Comparison of ENCODE assay signal across 8 cellular contexts in genomic region chr1:154559496-154559950, GRCh38. TPM values are rescaled to one million over a fixed set of nuclear protein-coding genes. Genes with fewer than 3 reads are reported as not detected.
DNase-seq lines count a peak whose midpoint lies in the region; ATAC-seq and TF ChIP-seq lines count a peak whose summit lies in the region.

No MANE protein-coding gene starts in this region.

- H3K9me3 Mint-ChIP-seq in T-helper 1 cell treated with Interleukin-12 subunit alpha and Interleukin-12 subunit beta and Interleukin-4 antibody, amounts not matched to agents 30 μg/mL and 1 μg/mL, for 36 hours: no peaks in the 10 kb centered on the region

- WGBS in prostate gland: 4% methylated on average over 11 of the region's 11 CpGs
- 6% methylated on average over 11 of the region's 11 CpGs for WGBS in urinary bladder

- H3K27me3 Mint-ChIP-seq in T-helper 1 cell treated with Interleukin-12 subunit alpha and Interleukin-12 subunit beta and Interleukin-4 antibody, amounts not matched to agents 30 μg/mL and 1 μg/mL, for 36 hours (ENCODE audit: low read depth): peaks cover 4% of the 10 kb centered on the region

- H3K4me1 ChIP-seq in right atrium auricular region: peaks cover 0 to 31% of the 10 kb centered on the region in 2 donors
- peaks cover 6% of the 10 kb centered on the region for H3K4me1 ChIP-seq in prostate gland (replicated peaks)
- no peaks in the 10 kb centered on the region for H3K4me1 ChIP-seq in urinary bladder (ENCODE audit: insufficient read depth)

- TF ChIP-seq CTCF in right atrium auricular region (IDR thresholded peaks at IDR 0.05) (peak; percentile 73 to 94), prostate gland (IDR thresholded peaks at IDR 0.05) (peak; percentile 84 to 97 (median 94))

- peaks cover 12% of the 10 kb centered on the region for H3K36me3 ChIP-seq in right atrium auricular region
- H3K36me3 ChIP-seq in prostate gland: peaks cover 8 to 9% of the 10 kb centered on the region in 2 donors
- H3K36me3 ChIP-seq in urinary bladder (ENCODE audit: insufficient read depth): peaks cover 3% of the 10 kb centered on the region

- DNase-seq in GDM1 (lab: John Stamatoyannopoulos, UW) (peak; percentile 81), NCI-H146 (lab: John Stamatoyannopoulos, UW) (peak; percentile 93), right atrium auricular region (ENCODE audit: low spot score) (peak; percentile 95), prostate gland (ENCODE audit: low spot score) (peak; percentile 88)

- peaks cover 18% of the 10 kb centered on the region for H3K36me3 Mint-ChIP-seq in T-helper 1 cell treated with Interleukin-12 subunit alpha and Interleukin-12 subunit beta and Interleukin-4 antibody, amounts not matched to agents 30 μg/mL and 1 μg/mL, for 36 hours (ENCODE audit: low read depth)

- H3K27me3 ChIP-seq in right atrium auricular region (no peaks in the 10 kb centered on the region), prostate gland (replicated peaks; ENCODE audit: insufficient read depth) (no peaks in the 10 kb centered on the region)

- peak overlapping the region; percentile 93 to 95 for H3K4me3 ChIP-seq in right atrium auricular region
- H3K4me3 ChIP-seq in prostate gland: peak overlapping the region; percentile 85 to 88
- peak overlapping the region; percentile 30 for H3K4me3 ChIP-seq in urinary bladder (ENCODE audit: low read depth, low read length)

- intact Hi-C loops in prostate gland (cut with DNase I): loop anchor here (2.0 to 10.0 kb wide), 4 partner anchors 155 to 505 kb away; partner anchors contain the start of genes EFNA4 and IL6R

- no peaks in the 10 kb centered on the region for H3K9me3 ChIP-seq in right atrium auricular region
- no peaks in the 10 kb centered on the region for H3K9me3 ChIP-seq in prostate gland

- H3K27ac Mint-ChIP-seq in T-helper 1 cell treated with Interleukin-12 subunit alpha and Interleukin-12 subunit beta and Interleukin-4 antibody, amounts not matched to agents 30 μg/mL and 1 μg/mL, for 36 hours: peak overlapping the region; percentile 93

- peak; percentile 30 for ATAC-seq in HG02678 (IDR thresholded peaks at IDR 0.05; ENCODE audit: unreplicated experiment)

- H3K27ac ChIP-seq in angular gyrus (ENCODE audit: low read depth, low read length) (peak overlapping the region; percentile 89), right atrium auricular region (peak overlapping the region; percentile 94 to 97), prostate gland (peak overlapping the region; percentile 82 to 89), urinary bladder (ENCODE audit: low read depth) (peak overlapping the region; percentile 79)

- no peak for TF ChIP-seq POLR2A in prostate gland (IDR thresholded peaks at IDR 0.05)

- H3K4me3 Mint-ChIP-seq in T-helper 1 cell treated with Interleukin-12 subunit alpha and Interleukin-12 subunit beta and Interleukin-4 antibody, amounts not matched to agents 30 μg/mL and 1 μg/mL, for 36 hours: peak overlapping the region; percentile 92

- H3K4me1 Mint-ChIP-seq in T-helper 1 cell treated with Interleukin-12 subunit alpha and Interleukin-12 subunit beta and Interleukin-4 antibody, amounts not matched to agents 30 μg/mL and 1 μg/mL, for 36 hours (ENCODE audit: low read depth): peaks cover 34% of the 10 kb centered on the region

RNA-seq across cellular contexts. Expression of gene UBE2Q1, which starts 1.1 kb away (rescaled TPM):
- total RNA-seq in right atrium auricular region: 10 to 100 TPM; 18.5 to 26.3 TPM
- total RNA-seq in prostate gland: 10 to 100 TPM; 24.7 to 43.7 TPM
- 12.7 TPM for total RNA-seq in urinary bladder
- 39.1 TPM for polyA plus RNA-seq in urinary bladder

RNA-seq across cellular contexts. Expression of gene CHRNB2, which starts 8.1 kb away (rescaled TPM):
- under 1 TPM in 1 of 2 donors, not detected in 1; 0.24 TPM for total RNA-seq in right atrium auricular region
- under 1 TPM; 0.05 to 0.74 TPM for total RNA-seq in prostate gland
- total RNA-seq in urinary bladder: 0.21 TPM
- 0.33 TPM for polyA plus RNA-seq in urinary bladder

RNA-seq across cellular contexts. Expression of gene ADAR, which starts 48.5 kb away (rescaled TPM):
- 10 to 100 TPM; 39.3 to 51.9 TPM for total RNA-seq in right atrium auricular region
- 100 to 1,000 TPM in 1 of 2 donors, 10 to 100 TPM in 1; 98.1 to 181 TPM for total RNA-seq in prostate gland
- 72.1 TPM for total RNA-seq in urinary bladder
- polyA plus RNA-seq in urinary bladder: 59.1 TPM

RNA-seq across cellular contexts. Expression of gene SHE, which starts 57.3 kb away (rescaled TPM):
- total RNA-seq in right atrium auricular region (10 to 100 TPM; 10.8 to 19.9 TPM), prostate gland (10 to 100 TPM in 1 of 2 donors, 1 to 10 TPM in 1; 5.4 to 29.9 TPM), urinary bladder (17.7 TPM)
- 15.3 TPM for polyA plus RNA-seq in urinary bladder

RNA-seq across cellular contexts. Expression of gene TDRD10, which starts 57.5 kb away (rescaled TPM):
- total RNA-seq in right atrium auricular region (1 to 10 TPM in 1 of 2 donors, under 1 TPM in 1; 0.85 to 1.8 TPM), prostate gland (10 to 100 TPM in 1 of 2 donors, under 1 TPM in 1; 0.46 to 11.4 TPM), urinary bladder (1.4 TPM)
- 4.1 TPM for polyA plus RNA-seq in urinary bladder

Comparison
In these comparisons a context has a peak if more than half of its experiments do, and no peak if none do; other contexts are left out.
1. Peak in every context shown above with its lines: DNase-seq, ATAC-seq, H3K4me3 ChIP-seq and H3K27ac ChIP-seq.
2. H3K4me3 ChIP-seq: peak in every context shown above with its lines; median percentile 94 in right atrium auricular region; 86 in prostate gland; 30 in urinary bladder.